ENCODE assay signal across 20 cellular contexts in genomic region chr22:28021116-28021997, GRCh38.
DNase-seq lines count a peak whose midpoint lies in the region; ATAC-seq, FAIRE-seq and TF ChIP-seq lines count a peak whose summit lies in the region.
"Had no signal": no experiment of that assay in that cellular context is flagged by ENCODE, and none has a peak within 500 bp of the region (broad histone marks: within the 10 kb centered on the region; RNA-seq: fewer than 3 reads in every experiment).

No MANE protein-coding gene starts in this region.

- no peak for TF ChIP-seq CTCF in BE2C (IDR thresholded peaks at IDR 0.05; ENCODE audit: low read depth, low read length)
- no peak for TF ChIP-seq CTCF in left ventricle myocardium inferior (IDR thresholded peaks at IDR 0.05; ENCODE audit: borderline replicate concordance)
- TF ChIP-seq CTCF in ovary (IDR thresholded peaks at IDR 0.05) = no peak

- no peak for TF ChIP-seq EP300 in ovary (IDR thresholded peaks at IDR 0.05)

- no peaks in the 10 kb centered on the region; the same call in 1 of the 2 replicates for H3K36me3 ChIP-seq in BE2C
- no peaks in the 10 kb centered on the region for H3K36me3 ChIP-seq in left ventricle myocardium inferior
- H3K36me3 ChIP-seq in ovary = no peaks in the 10 kb centered on the region
- H3K36me3 ChIP-seq: heart left ventricle, Peyer's patch had no signal

- H3K9me3 ChIP-seq in BE2C = no peaks in the 10 kb centered on the region
- H3K9me3 ChIP-seq in left ventricle myocardium inferior (replicated peaks) = no peaks in the 10 kb centered on the region
- no peaks in the 10 kb centered on the region for H3K9me3 ChIP-seq in ovary
- H3K9me3 ChIP-seq: heart left ventricle, Peyer's patch had no signal

- no peak for DNase-seq in BE2C
- peak; percentile 40 for DNase-seq in NCI-H524 treated with DMSO at 0.1 percent for 48 hours (lab: John Stamatoyannopoulos, UW)
- peak; percentile 8 for DNase-seq in left ventricle myocardium inferior
- peak in 3 of 5 donors; percentile 16 to 28 (median 18) for DNase-seq in ovary
- DNase-seq in islet precursor cell = no peak
- DNase-seq in dermis blood vessel endothelial cell = no peak
- DNase-seq in HTR-8/SVneo (ENCODE audit: insufficient read length, low spot score) = no peak
- DNase-seq: activated CD4-positive, alpha-beta T cell treated with anti-CD3 and anti-CD28 coated beads for 1 hour; activated T-cell treated with anti-CD3 and anti-CD28 coated beads, Interleukin-2, amount 50 U/mL, for 4 hours; amniotic stem cell; cortex of kidney; kidney glomerular epithelial cell; NCI-H526 treated with DMSO at 0.1 percent for 48 hours; stimulated activated CD4-positive, alpha-beta T cell treated with anti-CD3 and anti-CD28 coated beads, Interleukin-4, amount 100 ng/mL, for 4 hours; T-helper 1 cell had no signal

- 79 to 82% (median 82%) methylated on average over 15 of the region's 15 CpGs for WGBS in ovary, 3 donors

- TF ChIP-seq POLR2A in ovary (IDR thresholded peaks at IDR 0.05) = no peak

- peak overlapping the region; percentile 24 for H3K4me3 ChIP-seq in BE2C (ENCODE audit: low read depth, low read length)
- H3K4me3 ChIP-seq in left ventricle myocardium inferior = no peak overlapping the region
- no peak overlapping the region for H3K4me3 ChIP-seq in ovary
- H3K4me3 ChIP-seq: heart left ventricle, Peyer's patch had no signal

- ATAC-seq in HG02840 (IDR thresholded peaks at IDR 0.05; ENCODE audit: low FRiP score, unreplicated experiment) = no peak
- ATAC-seq: activated T-cell treated with anti-CD3 and anti-CD28 coated beads, Interleukin-2, amount 50 U/mL, for 4 hours; esophagus mucosa had no signal

- FAIRE-seq in HTR-8/SVneo (lab: Jason Lieb, UNC) = no peak
- FAIRE-seq: GM19239 had no signal

- H3K4me1 ChIP-seq in BE2C (peaks cover 63% of the 10 kb centered on the region), left ventricle myocardium inferior (peaks cover 64% of the 10 kb centered on the region), ovary (ENCODE audit: insufficient read depth) (peaks cover 12% of the 10 kb centered on the region)

- H3K27me3 ChIP-seq in BE2C (no peaks in the 10 kb centered on the region), left ventricle myocardium inferior (ENCODE audit: low read depth) (no peaks in the 10 kb centered on the region), ovary (no peaks in the 10 kb centered on the region)
- H3K27me3 ChIP-seq: heart left ventricle, Peyer's patch had no signal

- H3K27ac ChIP-seq in left ventricle myocardium inferior (replicated peaks) (peak overlapping the region; percentile 2), ovary (peak overlapping the region in 1 of 2 donors; percentile 26)
- H3K27ac ChIP-seq: Peyer's patch had no signal

- intact Hi-C loops in left ventricle myocardium inferior (cut with micrococcal nuclease) = no loop called here
- intact Hi-C loops in ovary (cut with DNase I) = loop anchor here (5.0 to 10.0 kb wide), 3 partner anchors 423 to 571 kb away; no protein-coding TSS in a partner anchor

Comparison
In these comparisons a context has a peak if more than half of its experiments do, and no peak if none do; other contexts are left out.
1. DNase-seq: peak in NCI-H524 treated with DMSO at 0.1 percent for 48 hours (single experiment), left ventricle myocardium inferior (single experiment) and ovary (3 of 5); none in BE2C (single experiment), islet precursor cell (single experiment), dermis blood vessel endothelial cell (single experiment) and HTR-8/SVneo (single experiment).